Comparison of ENCODE assay signal across 1 cellular context in genomic region chr4:135464311-135464710, GRCh38.
A peak's percentile ranks its signal among the peaks of the same experiment; 100 is the strongest.
TF ChIP-seq lines count a peak whose summit lies in the region.

No MANE protein-coding gene starts in this region.

TF ChIP-seq in HEK293, 187 proteins besides CTCF, POLR2A, EP300 and RAD21:
- TF ChIP-seq ZNF645 (tag by site-specific recombination; IDR thresholded peaks at IDR 0.05) (no peak), ZNF426 (tag by site-specific recombination; IDR thresholded peaks at IDR 0.05) (peak; percentile 52), ZNF791 (tag by site-specific recombination; IDR thresholded peaks at IDR 0.05) (no peak), GLI4 (tag by site-specific recombination; IDR thresholded peaks at IDR 0.05) (no peak), ZBTB11 (tag by site-specific recombination; conservative IDR thresholded peaks at IDR 0.05; ENCODE audit: low read depth) (peak; percentile 54; the same call in 1 of the 2 replicates), ZNF837 (tag by site-specific recombination; IDR thresholded peaks at IDR 0.05) (no peak), ZNF555 (tag by site-specific recombination; conservative IDR thresholded peaks at IDR 0.05) (peak; percentile 38), ZNF140 (tag by site-specific recombination; IDR thresholded peaks at IDR 0.05) (peak; percentile 59; the same call in 1 of the 2 replicates), ZNF530 (tag by site-specific recombination; IDR thresholded peaks at IDR 0.05; ENCODE audit: low read depth) (no peak), KLF8 (tag by site-specific recombination; IDR thresholded peaks at IDR 0.05) (no peak), ZNF394 (tag by site-specific recombination; IDR thresholded peaks at IDR 0.05; ENCODE audit: borderline replicate concordance) (peak; percentile 50; the same call in 1 of the 2 replicates), WT1 (tag by site-specific recombination; IDR thresholded peaks at IDR 0.05) (no peak), ZNF654 (tag by site-specific recombination; IDR thresholded peaks at IDR 0.05; ENCODE audit: low read depth) (peak; percentile 14; the same call in 1 of the 2 replicates), ZNF623 (tag by site-specific recombination; IDR thresholded peaks at IDR 0.05) (peak; percentile 41; the same call in 1 of the 2 replicates), ZNF26 (tag by site-specific recombination; IDR thresholded peaks at IDR 0.05) (no peak), ZNF138 (tag by site-specific recombination; IDR thresholded peaks at IDR 0.05; ENCODE audit: borderline replicate concordance) (no peak)
